In genomic region chr13:30738526-30738925, GRCh38 we compare ENCODE assay signal across 16 cellular contexts. TPM values are rescaled to one million over a fixed set of nuclear protein-coding genes. Genes with fewer than 3 reads are reported as not detected.
DNase-seq lines count a peak whose midpoint lies in the region; ATAC-seq and TF ChIP-seq lines count a peak whose summit lies in the region.
"Had no signal": no experiment of that assay in that cellular context is flagged by ENCODE, and none has a peak within 500 bp of the region (broad histone marks: within the 10 kb centered on the region; RNA-seq: fewer than 3 reads in every experiment).

No MANE protein-coding gene starts in this region.

- H3K79me2 ChIP-seq in neural progenitor cell (ENCODE audit: low read depth) = no peaks in the 10 kb centered on the region

- no peak for TF ChIP-seq CTCF in neural progenitor cell (IDR thresholded peaks at IDR 0.05)

- H3K9me3 Mint-ChIP-seq in activated CD4-positive, alpha-beta T cell treated with anti-CD3 and anti-CD28 coated beads, Interleukin-2, amount 10 ng/mL, durations not matched to agents 24 days and 14 days = no peaks in the 10 kb centered on the region
- no peaks in the 10 kb centered on the region for H3K9me3 Mint-ChIP-seq in activated T-helper 2 cell treated with anti-CD3 and anti-CD28 coated beads, Interferon-gamma antibody, Interleukin-2, Interleukin-4, amounts not matched to agents 10 μg/mL and 5 μg/mL and 100 μg/mL, durations not matched to agents 14 hours and 24 hours and 36 hours
- H3K9me3 Mint-ChIP-seq in neural progenitor cell = no peaks in the 10 kb centered on the region

- no peak overlapping the region for H3K9ac ChIP-seq in neural progenitor cell

- peak overlapping the region; percentile 82 for H3K27ac ChIP-seq in KOPT-K1 (ENCODE audit: low read depth, low read length, poor library complexity, severe bottlenecking)
- no peak overlapping the region for H3K27ac ChIP-seq in neural progenitor cell
- H3K27ac ChIP-seq: VCaP had no signal

- H3K9me3 ChIP-seq in KOPT-K1 (ENCODE audit: insufficient read depth, low read length, poor library complexity, severe bottlenecking) (no peaks in the 10 kb centered on the region), neural progenitor cell (ENCODE audit: low read depth) (no peaks in the 10 kb centered on the region)

- H3K36me3 Mint-ChIP-seq in activated CD4-positive, alpha-beta T cell treated with anti-CD3 and anti-CD28 coated beads, Interleukin-2, amount 10 ng/mL, durations not matched to agents 24 days and 14 days (ENCODE audit: low read depth) = peaks cover 13% of the 10 kb centered on the region
- H3K36me3 Mint-ChIP-seq in activated T-helper 2 cell treated with anti-CD3 and anti-CD28 coated beads, Interferon-gamma antibody, Interleukin-2, Interleukin-4, amounts not matched to agents 10 μg/mL and 5 μg/mL and 100 μg/mL, durations not matched to agents 14 hours and 24 hours and 36 hours (ENCODE audit: low read depth) = peaks cover 20% of the 10 kb centered on the region
- no peaks in the 10 kb centered on the region for H3K36me3 Mint-ChIP-seq in neural progenitor cell

- H3K4me3 ChIP-seq in neural progenitor cell = no peak overlapping the region

- peak overlapping the region; percentile 39 for H3K27ac Mint-ChIP-seq in activated CD4-positive, alpha-beta T cell treated with anti-CD3 and anti-CD28 coated beads, Interleukin-2, amount 10 ng/mL, durations not matched to agents 24 days and 14 days
- peak overlapping the region; percentile 36 for H3K27ac Mint-ChIP-seq in activated T-helper 2 cell treated with anti-CD3 and anti-CD28 coated beads, Interferon-gamma antibody, Interleukin-2, Interleukin-4, amounts not matched to agents 10 μg/mL and 5 μg/mL and 100 μg/mL, durations not matched to agents 14 hours and 24 hours and 36 hours
- H3K27ac Mint-ChIP-seq in neural progenitor cell = peak overlapping the region; percentile 16
- H3K27ac Mint-ChIP-seq: progenitor cell of endocrine pancreas had no signal

- H2AFZ ChIP-seq in neural progenitor cell (replicated peaks) = peak overlapping the region; percentile 90

- H3K4me3 Mint-ChIP-seq in activated CD4-positive, alpha-beta T cell treated with anti-CD3 and anti-CD28 coated beads, Interleukin-2, amount 10 ng/mL, durations not matched to agents 24 days and 14 days = peak overlapping the region; percentile 86
- peak overlapping the region; percentile 91 for H3K4me3 Mint-ChIP-seq in activated T-helper 2 cell treated with anti-CD3 and anti-CD28 coated beads, Interferon-gamma antibody, Interleukin-2, Interleukin-4, amounts not matched to agents 10 μg/mL and 5 μg/mL and 100 μg/mL, durations not matched to agents 14 hours and 24 hours and 36 hours (ENCODE audit: low read depth)
- peak overlapping the region; percentile 3 for H3K4me3 Mint-ChIP-seq in neural progenitor cell

- no peaks in the 10 kb centered on the region for H4K20me1 ChIP-seq in neural progenitor cell (ENCODE audit: low read depth)

- ATAC-seq in Right ventricle myocardium superior (ENCODE audit: poor library complexity) (no peak), sciatic nerve (no peak), HG02798 (IDR thresholded peaks at IDR 0.05; ENCODE audit: poor library complexity, unreplicated experiment) (no peak)

- no peak for DNase-seq in activated CD4-positive, alpha-beta T cell treated with anti-CD3 and anti-CD28 coated beads, Interleukin-2, amount 10 ng/mL, durations not matched to agents 24 days and 14 days
- no peak for DNase-seq in activated CD4-positive, alpha-beta T cell treated with anti-CD3 and anti-CD28 coated beads for 4 hours
- no peak for DNase-seq in activated T-helper 2 cell treated with anti-CD3 and anti-CD28 coated beads, Interferon-gamma antibody, Interleukin-2, Interleukin-4, amounts not matched to agents 10 μg/mL and 5 μg/mL and 100 μg/mL, durations not matched to agents 14 hours and 24 hours and 36 hours (ENCODE audit: low spot score)
- DNase-seq in neural progenitor cell (ENCODE audit: low spot score) (peak; percentile 17), Right ventricle myocardium superior (no peak), sciatic nerve (ENCODE audit: low spot score) (no peak)
- DNase-seq: activated T-cell treated with anti-CD3 and anti-CD28 coated beads, Interleukin-2, amount 50 U/mL, for 1 hour; DMS153; midbrain; NCI-H1436; NCI-H774 had no signal

- H3K4me1 ChIP-seq in neural progenitor cell = peaks cover 17% of the 10 kb centered on the region

- H3F3A ChIP-seq in neural progenitor cell (ENCODE audit: low read depth) = no peaks in the 10 kb centered on the region

- intact Hi-C loops in activated CD4-positive, alpha-beta T cell treated with anti-CD3 and anti-CD28 coated beads, Interleukin-2, amount 10 ng/mL, durations not matched to agents 24 days and 14 days (cut with micrococcal nuclease) = no loop called here
- intact Hi-C loops in activated T-helper 2 cell treated with anti-CD3 and anti-CD28 coated beads, Interferon-gamma antibody, Interleukin-2, Interleukin-4, amounts not matched to agents 10 μg/mL and 5 μg/mL and 100 μg/mL, durations not matched to agents 14 hours and 24 hours and 36 hours (cut with micrococcal nuclease) = no loop called here
- intact Hi-C loops in Right ventricle myocardium superior (cut with DNase I) = no loop called here
- intact Hi-C loops in sciatic nerve (cut with DNase I) = no loop called here

- no peaks in the 10 kb centered on the region; the same call in 1 of the 2 replicates for H3K36me3 ChIP-seq in KOPT-K1 (ENCODE audit: insufficient read depth, low read length)
- no peaks in the 10 kb centered on the region for H3K36me3 ChIP-seq in neural progenitor cell

- peaks cover 68% of the 10 kb centered on the region for H3K4me1 Mint-ChIP-seq in activated CD4-positive, alpha-beta T cell treated with anti-CD3 and anti-CD28 coated beads, Interleukin-2, amount 10 ng/mL, durations not matched to agents 24 days and 14 days
- peaks cover 73% of the 10 kb centered on the region for H3K4me1 Mint-ChIP-seq in activated T-helper 2 cell treated with anti-CD3 and anti-CD28 coated beads, Interferon-gamma antibody, Interleukin-2, Interleukin-4, amounts not matched to agents 10 μg/mL and 5 μg/mL and 100 μg/mL, durations not matched to agents 14 hours and 24 hours and 36 hours (ENCODE audit: low read depth)
- peaks cover 35% of the 10 kb centered on the region for H3K4me1 Mint-ChIP-seq in neural progenitor cell

- no peaks in the 10 kb centered on the region for H3K27me3 ChIP-seq in neural progenitor cell

- H3K27me3 Mint-ChIP-seq in activated CD4-positive, alpha-beta T cell treated with anti-CD3 and anti-CD28 coated beads, Interleukin-2, amount 10 ng/mL, durations not matched to agents 24 days and 14 days = no peaks in the 10 kb centered on the region
- no peaks in the 10 kb centered on the region for H3K27me3 Mint-ChIP-seq in activated T-helper 2 cell treated with anti-CD3 and anti-CD28 coated beads, Interferon-gamma antibody, Interleukin-2, Interleukin-4, amounts not matched to agents 10 μg/mL and 5 μg/mL and 100 μg/mL, durations not matched to agents 14 hours and 24 hours and 36 hours (ENCODE audit: low read depth)
- peaks cover 7% of the 10 kb centered on the region for H3K27me3 Mint-ChIP-seq in neural progenitor cell (ENCODE audit: insufficient read depth, low read depth)

- H3K4me2 ChIP-seq in neural progenitor cell = peak overlapping the region; percentile 41

RNA-seq across cellular contexts. Expression of gene ALOX5AP, which starts 3.2 kb away (rescaled TPM):
- total RNA-seq in activated CD4-positive, alpha-beta T cell treated with anti-CD3 and anti-CD28 coated beads, Interleukin-2, amount 10 ng/mL, durations not matched to agents 24 days and 14 days = 33.3 and 33.4 TPM in 2 replicates
- 40.9 and 43.9 TPM in 2 replicates for total RNA-seq in activated T-helper 2 cell treated with anti-CD3 and anti-CD28 coated beads, Interferon-gamma antibody, Interleukin-2, Interleukin-4, amounts not matched to agents 10 μg/mL and 5 μg/mL and 100 μg/mL, durations not matched to agents 14 hours and 24 hours and 36 hours
- total RNA-seq in neural progenitor cell (ENCODE audit: low replicate concordance) (not detected in 2 replicates), Right ventricle myocardium superior (8.4 TPM), sciatic nerve (21.8 TPM)
- total RNA-seq: progenitor cell of endocrine pancreas, SK-MEL-5 had no signal

Comparison
In these comparisons a context has a peak if more than half of its experiments do, and no peak if none do; other contexts are left out.
1. H3K4me3 Mint-ChIP-seq: peak in every context shown above with its lines; median percentile 91 in activated T-helper 2 cell treated with anti-CD3 and anti-CD28 coated beads, Interferon-gamma antibody, Interleukin-2, Interleukin-4, amounts not matched to agents 10 μg/mL and 5 μg/mL and 100 μg/mL, durations not matched to agents 14 hours and 24 hours and 36 hours; 86 in activated CD4-positive, alpha-beta T cell treated with anti-CD3 and anti-CD28 coated beads, Interleukin-2, amount 10 ng/mL, durations not matched to agents 24 days and 14 days; 3 in neural progenitor cell.